ENCODE assay signal across 22 cellular contexts in the genomic region with DNA sequence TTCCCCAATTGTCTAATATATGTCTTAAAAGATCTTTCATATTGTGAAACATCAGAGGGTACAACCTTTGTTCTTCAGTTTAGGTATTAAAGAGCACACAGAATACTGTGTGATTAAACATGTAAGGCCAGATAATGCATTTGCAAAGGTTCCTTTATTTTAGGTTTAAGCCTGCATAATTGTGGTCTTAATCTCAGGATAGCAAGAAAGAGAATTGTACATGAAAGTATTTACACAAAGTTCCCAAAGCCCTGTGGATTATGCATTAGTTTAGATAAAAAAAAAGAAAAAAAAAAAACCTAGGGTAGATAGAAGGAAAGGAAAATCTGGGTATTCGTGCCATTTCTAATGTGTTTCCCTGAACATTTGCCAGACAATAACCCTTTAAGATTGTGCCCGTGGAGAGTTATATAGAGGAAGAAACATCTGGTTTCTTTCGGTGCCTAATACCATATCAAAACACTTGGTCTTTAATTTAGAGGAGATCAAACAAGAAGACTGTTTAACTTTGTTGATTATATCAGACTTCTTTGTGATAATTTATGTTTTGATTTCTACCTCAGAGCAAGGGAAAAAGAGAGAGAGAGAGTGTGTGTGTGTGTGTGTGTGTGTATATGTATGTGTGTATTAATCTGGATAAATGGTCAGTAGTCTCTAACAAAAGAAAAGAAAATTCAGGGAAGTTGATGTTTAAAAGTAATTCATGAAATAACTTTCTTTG.
DNase-seq lines count a peak whose midpoint lies in the region; ATAC-seq, FAIRE-seq and TF ChIP-seq lines count a peak whose summit lies in the region.
"Had no signal": no experiment of that assay in that cellular context is flagged by ENCODE, and none has a peak within 500 bp of the region (broad histone marks: within the 10 kb centered on the region; RNA-seq: fewer than 3 reads in every experiment).

No MANE protein-coding gene starts in this region.

- no peak overlapping the region for H2BK5ac ChIP-seq in H1 (ENCODE audit: low read depth, low read length)

- CTCF ChIA-PET in OCI-LY7 (lab: Charles Lee; ENCODE audit: unreplicated experiment), result no interaction called here
- CTCF ChIA-PET in H1 (lab: Charles Lee; ENCODE audit: partially characterized antibody), result no interaction called here

- H2BK20ac ChIP-seq in H1 (ENCODE audit: low read length), result no peak overlapping the region

- intact Hi-C loops in OCI-LY7 (cut with micrococcal nuclease; ENCODE audit: unreplicated experiment), result no loop called here
- intact Hi-C loops in cardiac septum (cut with DNase I), result no loop called here

- H3K9ac ChIP-seq in H1 (replicated peaks in 1 of 4; ENCODE audit: extremely low read depth in 1 of 4, low read depth in 3 of 4, low read length in 3 of 4) (no peak overlapping the region), neural progenitor cell (no peak overlapping the region)
- H3K9ac ChIP-seq: parathyroid adenoma had no signal

- no peak overlapping the region for H2BK12ac ChIP-seq in H1 (ENCODE audit: low read depth, low read length)

- H3K27me3 ChIP-seq in GM23338 (ENCODE audit: insufficient read depth) (no peaks in the 10 kb centered on the region), H1 (replicated peaks in 1 of 4; ENCODE audit: control insufficient read depth in 3 of 4, extremely low read depth in 1 of 4, insufficient read depth in 3 of 4, low read length in 3 of 4) (no peaks in the 10 kb centered on the region), neural progenitor cell (no peaks in the 10 kb centered on the region)
- H3K27me3 ChIP-seq: foreskin keratinocyte had no signal

- H3K4me1 Mint-ChIP-seq in GM23338, result peaks cover 33% of the 10 kb centered on the region
- peaks cover 58% of the 10 kb centered on the region for H3K4me1 Mint-ChIP-seq in neural progenitor cell
- H3K4me1 Mint-ChIP-seq: activated naive CD4-positive, alpha-beta T cell treated with anti-CD3 and anti-CD28 coated beads, Interleukin-2, amount 50 U/mL, for 24 hours had no signal

- H3K4me3 Mint-ChIP-seq in GM23338 (no peak overlapping the region), neural progenitor cell (peak overlapping the region; percentile 56)
- H3K4me3 Mint-ChIP-seq: activated naive CD4-positive, alpha-beta T cell treated with anti-CD3 and anti-CD28 coated beads, Interleukin-2, amount 50 U/mL, for 24 hours; CD4-positive, alpha-beta memory T cell; dendritic cell treated with granulocyte-macrophage colony-stimulating factor and Interleukin-4, amounts not matched to agents 40 ng/mL and 50 ng/mL, for 4 days; stimulated activated memory B cell treated with anti-CD40 and anti-IgM and Interleukin-4, amounts not matched to agents 10 μg/mL and 1 μg/mL and 100 μg/mL, for 72 hours had no signal

- no peak overlapping the region for H4K91ac ChIP-seq in H1 (replicated peaks; ENCODE audit: insufficient read length, low read length)

- no peak overlapping the region for H3K14ac ChIP-seq in H1 (ENCODE audit: insufficient read length)

- peak overlapping the region; percentile 11; the same call in 1 of the 2 replicates for H3K4me2 ChIP-seq in GM23338
- H3K4me2 ChIP-seq in OCI-LY7 (ENCODE audit: low read length), result no peak overlapping the region
- peak overlapping the region; percentile 22 to 32; a peak in 1 of 4 replicates for H3K4me2 ChIP-seq in H1 (ENCODE audit: insufficient read depth in 1 of 2, low read depth in 2 of 2, low read length in 2 of 2)
- H3K4me2 ChIP-seq in neural progenitor cell, result peak overlapping the region; percentile 78

- H3F3A ChIP-seq in GM23338 (replicated peaks; ENCODE audit: low read depth), result no peaks in the 10 kb centered on the region
- peaks cover 43% of the 10 kb centered on the region for H3F3A ChIP-seq in neural progenitor cell (ENCODE audit: low read depth)

- H2AFZ ChIP-seq in GM23338, result no peak overlapping the region
- H2AFZ ChIP-seq in OCI-LY7 (ENCODE audit: low read length), result no peak overlapping the region
- H2AFZ ChIP-seq in H1 (ENCODE audit: low read length), result no peak overlapping the region
- H2AFZ ChIP-seq in neural progenitor cell (replicated peaks), result no peak overlapping the region
- H2AFZ ChIP-seq: parathyroid adenoma had no signal

- FAIRE-seq in H1 (lab: Jason Lieb, UNC), result no peak
- no peak for FAIRE-seq in H54 (lab: Jason Lieb, UNC)
- FAIRE-seq: kidney had no signal

- no peak overlapping the region for H3K56ac ChIP-seq in H1 (replicated peaks; ENCODE audit: insufficient read length, low read depth, low read length)

- no peak for TF ChIP-seq RAD21 in H1 (IDR thresholded peaks at IDR 0.05 in 1 of 2, conservative IDR thresholded peaks at IDR 0.05 in 1 of 2; ENCODE audit: low read depth in 2 of 2, low read length in 2 of 2)

- no peak for TF ChIP-seq EP300 in H1 (IDR thresholded peaks at IDR 0.05; ENCODE audit: borderline replicate concordance in 1 of 2, low read depth in 2 of 2, low read length in 2 of 2)

- no peak overlapping the region for H2AK5ac ChIP-seq in H1 (ENCODE audit: low read depth, low read length)

- peak overlapping the region; percentile 37 for H4K5ac ChIP-seq in H1 (ENCODE audit: insufficient read length, low read depth, low read length)

- no peak for ATAC-seq in GM23338
- ATAC-seq: stimulated activated memory B cell treated with anti-CD40 and anti-IgM and Interleukin-4, amounts not matched to agents 10 μg/mL and 1 μg/mL and 100 μg/mL, for 72 hours had no signal

- H3K27ac Mint-ChIP-seq in GM23338 (peak overlapping the region; percentile 20), neural progenitor cell (peak overlapping the region; percentile 83)
- H3K27ac Mint-ChIP-seq: activated naive CD4-positive, alpha-beta T cell treated with anti-CD3 and anti-CD28 coated beads, Interleukin-2, amount 50 U/mL, for 24 hours; dendritic cell treated with granulocyte-macrophage colony-stimulating factor and Interleukin-4, amounts not matched to agents 40 ng/mL and 50 ng/mL, for 4 days; stimulated activated memory B cell treated with anti-CD40 and anti-IgM and Interleukin-4, amounts not matched to agents 10 μg/mL and 1 μg/mL and 100 μg/mL, for 72 hours had no signal

- H4K8ac ChIP-seq in H1 (ENCODE audit: extremely low read depth, insufficient read depth, low read length), result no peak overlapping the region

- H3K23me2 ChIP-seq in H1 (ENCODE audit: low read depth, low read length), result no peaks in the 10 kb centered on the region

- no peak overlapping the region for H3K23ac ChIP-seq in H1 (ENCODE audit: insufficient read length)

- no peaks in the 10 kb centered on the region for H3K9me3 ChIP-seq in OCI-LY7 (ENCODE audit: low read length)
- no peaks in the 10 kb centered on the region for H3K9me3 ChIP-seq in H1 (ENCODE audit: insufficient read depth in 2 of 2, low read depth in 1 of 2, low read length in 1 of 2)
- H3K9me3 ChIP-seq in neural progenitor cell (ENCODE audit: low read depth), result no peaks in the 10 kb centered on the region
- H3K9me3 ChIP-seq: thoracic aorta had no signal

- H3K27me3 Mint-ChIP-seq in GM23338 (ENCODE audit: insufficient read depth, low read depth, poor library complexity) (peaks cover 6% of the 10 kb centered on the region), neural progenitor cell (ENCODE audit: insufficient read depth, low read depth) (no peaks in the 10 kb centered on the region)
- H3K27me3 Mint-ChIP-seq: activated naive CD4-positive, alpha-beta T cell treated with anti-CD3 and anti-CD28 coated beads, Interleukin-2, amount 50 U/mL, for 24 hours; CD4-positive, alpha-beta memory T cell; dendritic cell treated with granulocyte-macrophage colony-stimulating factor and Interleukin-4, amounts not matched to agents 40 ng/mL and 50 ng/mL, for 4 days; stimulated activated memory B cell treated with anti-CD40 and anti-IgM and Interleukin-4, amounts not matched to agents 10 μg/mL and 1 μg/mL and 100 μg/mL, for 72 hours had no signal

- H3K9me2 ChIP-seq in GM23338 (ENCODE audit: insufficient read depth) (no peaks in the 10 kb centered on the region), OCI-LY7 (ENCODE audit: insufficient read depth, low read length) (no peaks in the 10 kb centered on the region)

- H3K27ac ChIP-seq in GM23338 (ENCODE audit: low read depth) (no peak overlapping the region), OCI-LY7 (ENCODE audit: low read depth, low read length, poor library complexity, severe bottlenecking) (no peak overlapping the region), H1 (ENCODE audit: low read depth, low read length) (no peak overlapping the region), neural progenitor cell (peak overlapping the region; percentile 74)
- H3K27ac ChIP-seq: foreskin keratinocyte, parathyroid adenoma, thoracic aorta had no signal

- H3K79me2 ChIP-seq in GM23338 (replicated peaks; ENCODE audit: insufficient read depth) (no peaks in the 10 kb centered on the region), OCI-LY7 (ENCODE audit: insufficient read depth, low read depth, low read length) (no peaks in the 10 kb centered on the region), H1 (ENCODE audit: control insufficient read depth in 1 of 2, insufficient read depth in 2 of 2, low read length in 2 of 2) (no peaks in the 10 kb centered on the region), neural progenitor cell (ENCODE audit: low read depth) (peaks cover 16% of the 10 kb centered on the region)
- H3K79me2 ChIP-seq: parathyroid adenoma had no signal

- H3K4me3 ChIP-seq in GM23338, result no peak overlapping the region
- no peak overlapping the region for H3K4me3 ChIP-seq in OCI-LY7 (ENCODE audit: low read depth, low read length, poor library complexity, severe bottlenecking)
- no peak overlapping the region for H3K4me3 ChIP-seq in H1 (ENCODE audit: extremely low read depth in 1 of 4, insufficient read depth in 2 of 4, low read depth in 3 of 4, low read length in 4 of 4)
- H3K4me3 ChIP-seq in neural progenitor cell, result peak overlapping the region; percentile 28
- H3K4me3 ChIP-seq: thoracic aorta had no signal

- WGBS in H1 (ENCODE audit: extremely low coverage in 1 of 2, insufficient coverage in 1 of 2, insufficient read length in 1 of 2, insufficient replicate concordance in 2 of 2, low coverage in 1 of 2, low lambda C conversion rate in 2 of 2, missing lambda C conversion rate in 1 of 2), 2 experiments, result 87% methylated on average over 3 of the region's 3 CpGs; no CpG with 5 or more reads in 1 of the 2 experiments

- H3K4ac ChIP-seq in H1 (replicated peaks; ENCODE audit: insufficient read length, low read depth, low read length), result no peak overlapping the region

- TF ChIP-seq POLR2A in H1 (IDR thresholded peaks at IDR 0.05; ENCODE audit: control extremely low read depth in 1 of 2, low read depth in 2 of 2, low read length in 2 of 2) (no peak), H54 (IDR thresholded peaks at IDR 0.05; ENCODE audit: low read depth, low read length) (no peak)

- no peaks in the 10 kb centered on the region for H3K36me3 ChIP-seq in GM23338 (ENCODE audit: insufficient read depth)
- peaks cover 52% of the 10 kb centered on the region for H3K36me3 ChIP-seq in OCI-LY7 (ENCODE audit: insufficient read depth, low read length)
- peaks cover 2 to 28% (median 13%) of the 10 kb centered on the region in 4 experiments; a peak in 6 of 8 replicates for H3K36me3 ChIP-seq in H1 (ENCODE audit: control insufficient read depth in 2 of 4, insufficient read depth in 4 of 4, low read length in 3 of 4)
- peaks cover 12% of the 10 kb centered on the region for H3K36me3 ChIP-seq in neural progenitor cell

- POLR2A ChIA-PET in OCI-LY7 (lab: Charles Lee) (no interaction called here), H1 (lab: Charles Lee; ENCODE audit: partially characterized antibody) (no interaction called here)

- H3K36me3 Mint-ChIP-seq in GM23338 (ENCODE audit: low read depth), result peaks cover 39% of the 10 kb centered on the region
- H3K36me3 Mint-ChIP-seq in neural progenitor cell, result peaks cover 42% of the 10 kb centered on the region

- no peaks in the 10 kb centered on the region for H3K9me3 Mint-ChIP-seq in GM23338
- no peaks in the 10 kb centered on the region for H3K9me3 Mint-ChIP-seq in neural progenitor cell
- H3K9me3 Mint-ChIP-seq: activated naive CD4-positive, alpha-beta T cell treated with anti-CD3 and anti-CD28 coated beads, Interleukin-2, amount 50 U/mL, for 24 hours; CD4-positive, alpha-beta memory T cell; dendritic cell treated with granulocyte-macrophage colony-stimulating factor and Interleukin-4, amounts not matched to agents 40 ng/mL and 50 ng/mL, for 4 days; stimulated activated memory B cell treated with anti-CD40 and anti-IgM and Interleukin-4, amounts not matched to agents 10 μg/mL and 1 μg/mL and 100 μg/mL, for 72 hours had no signal

- H3K4me1 ChIP-seq in GM23338 (ENCODE audit: insufficient read depth), result peaks cover 16% of the 10 kb centered on the region
- H3K4me1 ChIP-seq in OCI-LY7 (ENCODE audit: insufficient read depth, low read length, poor library complexity, severe bottlenecking), result no peaks in the 10 kb centered on the region
- H3K4me1 ChIP-seq in H1 (replicated peaks in 1 of 4; ENCODE audit: control insufficient read depth in 3 of 4, insufficient read depth in 4 of 4, low read length in 3 of 4), result peaks cover 0 to 11% (median 3%) of the 10 kb centered on the region in 4 experiments; a peak in 3 of 7 replicates
- H3K4me1 ChIP-seq in neural progenitor cell, result peaks cover 42% of the 10 kb centered on the region
- H3K4me1 ChIP-seq: foreskin keratinocyte, parathyroid adenoma had no signal

- BruUV-seq in OCI-LY7 (replicated peaks; lab: Mats Ljungman, UMichigan), result TSS peak; percentile 33

- H2BK15ac ChIP-seq in H1 (ENCODE audit: low read length), result no peak overlapping the region

- no peak for DNase-seq in GM23338 (ENCODE audit: low spot score)
- no peak for DNase-seq in OCI-LY7 (ENCODE audit: low spot score)
- no peak for DNase-seq in H1 (ENCODE audit: low read depth in 1 of 2, low spot score in 2 of 2)
- peak; percentile 34 for DNase-seq in neural progenitor cell (ENCODE audit: low spot score)
- no peak for DNase-seq in anterior cingulate cortex (lab: John Stamatoyannopoulos, UW)
- DNase-seq in H54 (ENCODE audit: insufficient read length, low spot score), result no peak
- DNase-seq in kidney glomerular epithelial cell (lab: John Stamatoyannopoulos, UW), result no peak
- DNase-seq in cardiac septum (ENCODE audit: low spot score), result no peak
- DNase-seq: activated CD4-positive, alpha-beta T cell treated with anti-CD3 and anti-CD28 coated beads for 1 hour; activated CD8-positive, alpha-beta memory T cell treated with anti-CD3 and anti-CD28 coated beads for 24 hours; activated T-cell treated with anti-CD3 and anti-CD28 coated beads, Interleukin-2, amount 50 U/mL, for 48 hours; CD4-positive, alpha-beta memory T cell; GF-D8; Kasumi-1; kidney; NCI-H2029 treated with DMSO at 0.1 percent for 48 hours had no signal

- no peaks in the 10 kb centered on the region for H3K79me1 ChIP-seq in H1 (ENCODE audit: low read depth, low read length)

- no peak overlapping the region for H3K18ac ChIP-seq in H1 (ENCODE audit: extremely low read depth, low read length)

- H4K20me1 ChIP-seq in GM23338 (replicated peaks; ENCODE audit: insufficient read depth), result no peaks in the 10 kb centered on the region
- no peaks in the 10 kb centered on the region for H4K20me1 ChIP-seq in OCI-LY7 (ENCODE audit: insufficient read depth, low read length)
- H4K20me1 ChIP-seq in H1 (replicated peaks in 1 of 2; ENCODE audit: control insufficient read depth in 1 of 2, insufficient read depth in 2 of 2, low read length in 2 of 2), result peaks cover 0 to 3% of the 10 kb centered on the region in 2 experiments
- peaks cover 9% of the 10 kb centered on the region for H4K20me1 ChIP-seq in neural progenitor cell (ENCODE audit: low read depth)

- no peak overlapping the region for H2BK120ac ChIP-seq in H1 (replicated peaks; ENCODE audit: low read depth, low read length)

- TF ChIP-seq CTCF in GM23338 (conservative IDR thresholded peaks at IDR 0.05; ENCODE audit: low read depth in 2 of 2) (no peak), OCI-LY7 (conservative IDR thresholded peaks at IDR 0.05; ENCODE audit: low read length) (no peak), H1 (IDR thresholded peaks at IDR 0.05; ENCODE audit: control extremely low read depth in 1 of 3, insufficient read depth in 1 of 3, low read depth in 1 of 3, low read length in 3 of 3) (no peak), neural progenitor cell (IDR thresholded peaks at IDR 0.05) (no peak)
